ENCODE assay signal across 1 cellular context in genomic region chr5:167916706-167917105, GRCh38.
TF ChIP-seq lines count a peak whose summit lies in the region.

No MANE protein-coding gene starts in this region.

TF ChIP-seq in HepG2, 621 proteins besides CTCF, POLR2A, EP300 and RAD21 (continued from another document):
- TF ChIP-seq, protein P1, sequence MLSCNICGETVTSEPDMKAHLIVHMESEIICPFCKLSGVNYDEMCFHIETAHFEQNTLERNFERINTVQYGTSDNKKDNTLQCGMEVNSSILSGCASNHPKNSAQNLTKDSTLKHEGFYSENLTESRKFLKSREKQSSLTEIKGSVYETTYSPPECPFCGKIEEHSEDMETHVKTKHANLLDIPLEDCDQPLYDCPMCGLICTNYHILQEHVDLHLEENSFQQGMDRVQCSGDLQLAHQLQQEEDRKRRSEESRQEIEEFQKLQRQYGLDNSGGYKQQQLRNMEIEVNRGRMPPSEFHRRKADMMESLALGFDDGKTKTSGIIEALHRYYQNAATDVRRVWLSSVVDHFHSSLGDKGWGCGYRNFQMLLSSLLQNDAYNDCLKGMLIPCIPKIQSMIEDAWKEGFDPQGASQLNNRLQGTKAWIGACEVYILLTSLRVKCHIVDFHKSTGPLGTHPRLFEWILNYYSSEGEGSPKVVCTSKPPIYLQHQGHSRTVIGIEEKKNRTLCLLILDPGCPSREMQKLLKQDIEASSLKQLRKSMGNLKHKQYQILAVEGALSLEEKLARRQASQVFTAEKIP (CRISPR knock-in tag; IDR thresholded peaks at IDR 0.05; ENCODE audit: borderline replicate concordance) = no peak
- TF ChIP-seq, protein P2, sequence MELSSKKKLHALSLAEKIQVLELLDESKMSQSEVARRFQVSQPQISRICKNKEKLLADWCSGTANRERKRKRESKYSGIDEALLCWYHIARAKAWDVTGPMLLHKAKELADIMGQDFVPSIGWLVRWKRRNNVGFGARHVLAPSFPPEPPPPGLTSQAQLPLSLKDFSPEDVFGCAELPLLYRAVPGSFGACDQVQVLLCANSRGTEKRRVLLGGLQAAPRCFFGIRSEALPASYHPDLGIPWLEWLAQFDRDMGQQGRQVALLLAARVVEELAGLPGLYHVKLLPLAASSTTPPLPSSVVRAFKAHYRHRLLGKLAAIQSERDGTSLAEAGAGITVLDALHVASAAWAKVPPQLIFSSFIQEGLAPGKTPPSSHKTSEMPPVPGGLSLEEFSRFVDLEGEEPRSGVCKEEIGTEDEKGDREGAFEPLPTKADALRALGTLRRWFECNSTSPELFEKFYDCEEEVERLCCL (CRISPR knock-in tag; IDR thresholded peaks at IDR 0.05; ENCODE audit: borderline replicate concordance) = no peak
- TF ChIP-seq PREB (CRISPR knock-in tag; IDR thresholded peaks at IDR 0.05) = no peak
- no peak for TF ChIP-seq ZNF124 (CRISPR knock-in tag; IDR thresholded peaks at IDR 0.05)
- no peak for TF ChIP-seq ZNF543 (CRISPR knock-in tag; IDR thresholded peaks at IDR 0.05)
TF ChIP-seq in HepG2: peak in this region for 0.
